In genomic region chrX:117996918-117997480, GRCh38 we compare ENCODE assay signal across 10 cellular contexts.
A peak's percentile ranks its signal among the peaks of the same experiment; 100 is the strongest.
DNase-seq lines count a peak whose midpoint lies in the region; ATAC-seq, FAIRE-seq and TF ChIP-seq lines count a peak whose summit lies in the region.
"Had no signal": no experiment of that assay in that cellular context is flagged by ENCODE, and none has a peak within 500 bp of the region (broad histone marks: within the 10 kb centered on the region; RNA-seq: fewer than 3 reads in every experiment).

No MANE protein-coding gene starts in this region.

- H3K4me2 ChIP-seq in Karpas-422 (ENCODE audit: low read depth, low read length, poor library complexity, severe bottlenecking) = no peak overlapping the region
- no peak overlapping the region for H3K4me2 ChIP-seq in GM12878 (ENCODE audit: control insufficient read depth, insufficient read depth)

- no peaks in the 10 kb centered on the region for H3K79me2 ChIP-seq in Karpas-422 (ENCODE audit: low read length)
- no peaks in the 10 kb centered on the region for H3K79me2 ChIP-seq in GM12878 (ENCODE audit: control insufficient read depth, insufficient read depth, low read length)

- no peak for TF ChIP-seq EP300 in GM12878 (IDR thresholded peaks at IDR 0.05; ENCODE audit: borderline replicate concordance in 1 of 2, control insufficient read depth in 1 of 2, low read depth in 2 of 2, low read length in 2 of 2)

- no peak for FAIRE-seq in GM12878 (lab: Jason Lieb, UNC)

- no peak for DNase-seq in GM12864 (ENCODE audit: low read depth)
- DNase-seq in Karpas-422 = peak; percentile 54
- DNase-seq in GM12878 (ENCODE audit: low read depth, low spot score) = no peak
- no peak for DNase-seq in kidney epithelial cell (ENCODE audit: low read depth)
- no peak for DNase-seq in activated CD4-positive, alpha-beta memory T cell treated with anti-CD3 and anti-CD28 coated beads for 36 hours
- no peak for DNase-seq in stimulated activated effector memory CD8-positive, alpha-beta T cell treated with anti-CD3 and anti-CD28 coated beads, Interleukin-12 subunit alpha, Interleukin-12 subunit beta, amount 100 ng/mL, for 72 hours (ENCODE audit: low spot score in 2 of 2)
- no peak for DNase-seq in erythroblast (lab: John Stamatoyannopoulos, UW)
- DNase-seq in activated T-cell treated with anti-CD3 and anti-CD28 coated beads for 4 hours = no peak
- DNase-seq: activated CD4-positive, alpha-beta T cell treated with anti-CD3 and anti-CD28 coated beads for 1 hour; NCI-H774 had no signal

- no peaks in the 10 kb centered on the region for H3K27me3 Mint-ChIP-seq in activated CD4-positive, alpha-beta memory T cell treated with anti-CD3 and anti-CD28 coated beads for 36 hours

- no peaks in the 10 kb centered on the region for H3K36me3 Mint-ChIP-seq in activated CD4-positive, alpha-beta memory T cell treated with anti-CD3 and anti-CD28 coated beads for 36 hours
- no peaks in the 10 kb centered on the region for H3K36me3 Mint-ChIP-seq in stimulated activated effector memory CD8-positive, alpha-beta T cell treated with anti-CD3 and anti-CD28 coated beads, Interleukin-12 subunit alpha, Interleukin-12 subunit beta, amount 100 ng/mL, for 72 hours

- intact Hi-C loops in GM12878 (cut with micrococcal nuclease; ENCODE audit: unreplicated experiment) = loop anchor here (1.0 to 2.0 kb wide), 2 partner anchors 230 to 257 kb away; no protein-coding TSS in a partner anchor
- intact Hi-C loops in activated CD4-positive, alpha-beta memory T cell treated with anti-CD3 and anti-CD28 coated beads for 36 hours (cut with micrococcal nuclease) = no loop called here

- TF ChIP-seq POLR2A in GM12878 (IDR thresholded peaks at IDR 0.05; ENCODE audit: low read depth, low read length) (no peak), erythroblast (IDR thresholded peaks at IDR 0.05; ENCODE audit: low read length) (no peak)

- no TSS peak for BruUV-seq in GM12878 (replicated peaks; lab: Mats Ljungman, UMichigan)

- H3K4me1 ChIP-seq in Karpas-422 (ENCODE audit: low read length) = peaks cover 4% of the 10 kb centered on the region; the same call in 1 of the 2 replicates
- H3K4me1 ChIP-seq in GM12878 (ENCODE audit: control insufficient read depth, insufficient read depth, low read length) = no peaks in the 10 kb centered on the region

- RAD21 ChIA-PET in GM12878 (lab: Charles Lee; ENCODE audit: unreplicated experiment) = interaction anchor here (0.6 to 1.4 kb wide), 6 partner anchors 13 to 261 kb away, joined by 3 to 12 read pairs (median 5); no protein-coding TSS in a partner anchor

- in situ Hi-C loops in GM12878 (cut with MboI) = loop anchor here (10.0 kb wide), 1 partner anchor 258 kb away; no protein-coding TSS in a partner anchor

- H3K4me3 Mint-ChIP-seq in activated CD4-positive, alpha-beta memory T cell treated with anti-CD3 and anti-CD28 coated beads for 36 hours = no peak overlapping the region
- no peak overlapping the region for H3K4me3 Mint-ChIP-seq in stimulated activated effector memory CD8-positive, alpha-beta T cell treated with anti-CD3 and anti-CD28 coated beads, Interleukin-12 subunit alpha, Interleukin-12 subunit beta, amount 100 ng/mL, for 72 hours

- H3K27ac ChIP-seq in Karpas-422 (ENCODE audit: low read length) = no peak overlapping the region
- H3K27ac ChIP-seq in GM12878 (ENCODE audit: control insufficient read depth, insufficient read depth) = no peak overlapping the region

- H3K9ac ChIP-seq in Karpas-422 (ENCODE audit: low read length) = no peak overlapping the region
- H3K9ac ChIP-seq in GM12878 (ENCODE audit: control insufficient read depth, insufficient read depth, low read length) = no peak overlapping the region

- POLR2A ChIA-PET in GM12878 (lab: Charles Lee) = no interaction called here
- POLR2A ChIA-PET in activated CD4-positive, alpha-beta memory T cell treated with anti-CD3 and anti-CD28 coated beads for 36 hours (lab: Charles Lee) = no interaction called here

- peak; percentile 79 for TF ChIP-seq RAD21 in GM12878 (IDR thresholded peaks at IDR 0.05; ENCODE audit: insufficient read depth, low read depth, low read length)

- no peaks in the 10 kb centered on the region for H3K27me3 ChIP-seq in Karpas-422 (ENCODE audit: low read length)
- no peaks in the 10 kb centered on the region for H3K27me3 ChIP-seq in GM12878 (replicated peaks in 1 of 2; ENCODE audit: control insufficient read depth in 2 of 2, insufficient read depth in 2 of 2, low read length in 1 of 2)
- H3K27me3 ChIP-seq in kidney epithelial cell (ENCODE audit: control insufficient read depth, insufficient read depth, low read length) = no peaks in the 10 kb centered on the region

- no peaks in the 10 kb centered on the region for H3K9me2 ChIP-seq in Karpas-422 (replicated peaks; ENCODE audit: insufficient read depth, low read length)

- no peaks in the 10 kb centered on the region for H3K9me3 Mint-ChIP-seq in activated CD4-positive, alpha-beta memory T cell treated with anti-CD3 and anti-CD28 coated beads for 36 hours
- H3K9me3 Mint-ChIP-seq in stimulated activated effector memory CD8-positive, alpha-beta T cell treated with anti-CD3 and anti-CD28 coated beads, Interleukin-12 subunit alpha, Interleukin-12 subunit beta, amount 100 ng/mL, for 72 hours = peaks cover 9% of the 10 kb centered on the region

- peak; percentile 54 for TF ChIP-seq CTCF in GM12864 (IDR thresholded peaks at IDR 0.05; ENCODE audit: low read depth, low read length, missing control alignments)
- TF ChIP-seq CTCF in GM12878 (IDR thresholded peaks at IDR 0.05 in 2 of 3, conservative IDR thresholded peaks at IDR 0.05 in 1 of 3; ENCODE audit: control insufficient read depth in 2 of 3, extremely low read depth in 1 of 3, insufficient read depth in 1 of 3, low read depth in 3 of 3, low read length in 3 of 3) = peak; percentile 34 to 47 (median 45); a peak in 4 of 6 replicates
- peak; percentile 29 for TF ChIP-seq CTCF in kidney epithelial cell (IDR thresholded peaks at IDR 0.05; ENCODE audit: insufficient read depth, low read length, poor library complexity, severe bottlenecking)

- ATAC-seq in GM12878 = peak; percentile 32; the same call in 1 of the 3 replicates
- ATAC-seq in stimulated activated effector memory CD8-positive, alpha-beta T cell treated with anti-CD3 and anti-CD28 coated beads, Interleukin-12 subunit alpha, Interleukin-12 subunit beta, amount 100 ng/mL, for 72 hours = no peak

- SMC1A ChIA-PET in GM12878 (lab: Charles Lee; ENCODE audit: uncharacterized antibody, unreplicated experiment) = interaction anchor here (0.6 to 2.1 kb wide), 6 partner anchors 12 to 260 kb away, joined by 3 to 10 read pairs (median 4); no protein-coding TSS in a partner anchor

- H2AFZ ChIP-seq in Karpas-422 (ENCODE audit: low read length) = no peak overlapping the region
- H2AFZ ChIP-seq in GM12878 (ENCODE audit: control insufficient read depth, low read depth, low read length) = no peak overlapping the region

- no peaks in the 10 kb centered on the region for H3K4me1 Mint-ChIP-seq in activated CD4-positive, alpha-beta memory T cell treated with anti-CD3 and anti-CD28 coated beads for 36 hours (ENCODE audit: low read depth)
- H3K4me1 Mint-ChIP-seq in stimulated activated effector memory CD8-positive, alpha-beta T cell treated with anti-CD3 and anti-CD28 coated beads, Interleukin-12 subunit alpha, Interleukin-12 subunit beta, amount 100 ng/mL, for 72 hours = no peaks in the 10 kb centered on the region

- H3K4me3 ChIP-seq in GM12864 (ENCODE audit: low read depth, low read length) (no peak overlapping the region), Karpas-422 (ENCODE audit: low read length) (no peak overlapping the region), GM12878 (no peak overlapping the region), kidney epithelial cell (ENCODE audit: low read depth, low read length) (no peak overlapping the region)

- H4K20me1 ChIP-seq in Karpas-422 (ENCODE audit: insufficient read depth, low read depth, low read length) = no peaks in the 10 kb centered on the region
- no peaks in the 10 kb centered on the region for H4K20me1 ChIP-seq in GM12878 (ENCODE audit: control insufficient read depth, insufficient read depth)

- CTCF ChIA-PET in GM12878 (lab: Yijun Ruan, JAX) = interaction anchor here (0.8 to 1.4 kb wide), 3 partner anchors 13 to 259 kb away, joined by 4 to 7 read pairs (median 5); no protein-coding TSS in a partner anchor
- CTCF ChIA-PET in activated CD4-positive, alpha-beta memory T cell treated with anti-CD3 and anti-CD28 coated beads for 36 hours (lab: Charles Lee) = no interaction called here

- WGBS in GM12878 (ENCODE audit: insufficient coverage, insufficient replicate concordance, low lambda C conversion rate, missing lambda C conversion rate) = 28% methylated on average over 3 of the region's 3 CpGs

- H3K9me3 ChIP-seq in Karpas-422 (ENCODE audit: low read length) (no peaks in the 10 kb centered on the region), GM12878 (replicated peaks; ENCODE audit: control insufficient read depth, insufficient read depth, low read length) (no peaks in the 10 kb centered on the region)

- H3K27ac Mint-ChIP-seq in activated CD4-positive, alpha-beta memory T cell treated with anti-CD3 and anti-CD28 coated beads for 36 hours = no peak overlapping the region
- no peak overlapping the region for H3K27ac Mint-ChIP-seq in stimulated activated effector memory CD8-positive, alpha-beta T cell treated with anti-CD3 and anti-CD28 coated beads, Interleukin-12 subunit alpha, Interleukin-12 subunit beta, amount 100 ng/mL, for 72 hours

- H3K36me3 ChIP-seq in Karpas-422 (ENCODE audit: insufficient read depth, low read length) (no peaks in the 10 kb centered on the region), GM12878 (ENCODE audit: control insufficient read depth in 2 of 2, insufficient read depth in 2 of 2, low read length in 1 of 2) (no peaks in the 10 kb centered on the region), kidney epithelial cell (ENCODE audit: control insufficient read depth, insufficient read depth, low read length) (no peaks in the 10 kb centered on the region)

TF ChIP-seq in GM12878, 131 proteins besides CTCF, POLR2A, EP300 and RAD21:
- peak; percentile 66; the same call in 1 of the 2 replicates for TF ChIP-seq SMC3 (IDR thresholded peaks at IDR 0.05; ENCODE audit: borderline replicate concordance, low read length)
- TF ChIP-seq CHD4 (IDR thresholded peaks at IDR 0.05) = no peak
